8 cellular contexts compared by ENCODE assay signal in genomic region chr1:209569445-209570207, GRCh38. TPM values are rescaled to one million over a fixed set of nuclear protein-coding genes. Genes with fewer than 3 reads are reported as not detected.
DNase-seq lines count a peak whose midpoint lies in the region; ATAC-seq and TF ChIP-seq lines count a peak whose summit lies in the region.

No MANE protein-coding gene starts in this region.

- H3K4me1 Mint-ChIP-seq in endothelial cell (ENCODE audit: unreplicated experiment) = peaks cover 3% of the 10 kb centered on the region
- peaks cover 0 to 9% (median 6%) of the 10 kb centered on the region in 3 donors for H3K4me1 Mint-ChIP-seq in naive B cell

- DNase-seq in DMS153 (lab: John Stamatoyannopoulos, UW) (peak; percentile 82), NCI-H82 treated with DMSO at 0.1 percent for 48 hours (lab: John Stamatoyannopoulos, UW; ENCODE audit: unreplicated experiment) (peak; percentile 70), endothelial cell (ENCODE audit: low spot score) (peak; percentile 76), naive B cell (peak; percentile 23)
- DNase-seq in activated CD8-positive, alpha-beta memory T cell treated with anti-CD3 and anti-CD28 coated beads for 48 hours (ENCODE audit: low read depth in 2 of 3, low spot score in 2 of 3) = peak; percentile 16 to 62 (median 32)
- DNase-seq in stimulated activated CD8-positive, alpha-beta memory T cell treated with anti-CD3 and anti-CD28 coated beads, Interleukin-7, amount 100 ng/mL, for 4 hours (ENCODE audit: low read depth in 2 of 2) = peak; percentile 49 to 50

- TF ChIP-seq CTCF in endothelial cell (IDR thresholded peaks at IDR 0.05; ENCODE audit: unreplicated experiment) = peak; percentile 80

- H3K27me3 Mint-ChIP-seq in endothelial cell (ENCODE audit: unreplicated experiment) (peaks cover 8% of the 10 kb centered on the region), naive B cell (peaks cover 49 to 74% (median 55%) of the 10 kb centered on the region in 3 donors)

- H3K9me3 Mint-ChIP-seq in endothelial cell (ENCODE audit: unreplicated experiment) (no peaks in the 10 kb centered on the region), naive B cell (no peaks in the 10 kb centered on the region)

- H3K27ac Mint-ChIP-seq in endothelial cell (ENCODE audit: unreplicated experiment) (no peak overlapping the region), naive B cell (peak overlapping the region in 1 of 6 donors; percentile 34)

- H3K4me3 Mint-ChIP-seq in endothelial cell (ENCODE audit: unreplicated experiment) (no peak overlapping the region), naive B cell (no peak overlapping the region)

- ATAC-seq in HG03342 (IDR thresholded peaks at IDR 0.05; ENCODE audit: unreplicated experiment) (peak; percentile 52), naive B cell (ENCODE audit: low read depth in 2 of 2) (peak; percentile 34 to 60), GM21786 (IDR thresholded peaks at IDR 0.05; ENCODE audit: unreplicated experiment) (no peak)

- H3K36me3 Mint-ChIP-seq in endothelial cell (ENCODE audit: low read depth, unreplicated experiment) = no peaks in the 10 kb centered on the region
- H3K36me3 Mint-ChIP-seq in naive B cell = no peaks in the 10 kb centered on the region

RNA-seq across cellular contexts. Expression of gene CAMK1G, which starts 13.9 kb away (rescaled TPM):
- total RNA-seq in endothelial cell (ENCODE audit: unreplicated experiment) = not detected
- polyA plus RNA-seq in naive B cell (ENCODE audit: low read depth in 6 of 6) = not detected

Comparison
In these comparisons a context has a peak if more than half of its experiments do, and no peak if none do; other contexts are left out.
1. DNase-seq: peak in every context shown above with its lines; median percentile 82 in DMS153; 76 in endothelial cell; 70 in NCI-H82 treated with DMSO at 0.1 percent for 48 hours; 50 in stimulated activated CD8-positive, alpha-beta memory T cell treated with anti-CD3 and anti-CD28 coated beads, Interleukin-7, amount 100 ng/mL, for 4 hours; 32 in activated CD8-positive, alpha-beta memory T cell treated with anti-CD3 and anti-CD28 coated beads for 48 hours; 23 in naive B cell.